ENCODE assay signal across 10 cellular contexts in genomic region chr7:142153400-142153799, GRCh38. TPM values are rescaled to one million over a fixed set of nuclear protein-coding genes. Genes with fewer than 3 reads are reported as not detected.
A peak's percentile ranks its signal among the peaks of the same experiment; 100 is the strongest.
DNase-seq lines count a peak whose midpoint lies in the region; ATAC-seq and TF ChIP-seq lines count a peak whose summit lies in the region.
"Had no signal": no experiment of that assay in that cellular context is flagged by ENCODE, and none has a peak within 500 bp of the region (broad histone marks: within the 10 kb centered on the region; RNA-seq: fewer than 3 reads in every experiment).

No MANE protein-coding gene starts in this region.

- H3K27me3 ChIP-seq in CD4-positive, alpha-beta T cell (ENCODE audit: control insufficient read depth, insufficient read depth, low read length): no peaks in the 10 kb centered on the region
- H3K27me3 ChIP-seq in colonic mucosa: no peaks in the 10 kb centered on the region

- peaks cover 3% of the 10 kb centered on the region for H3K4me1 ChIP-seq in colonic mucosa

- TF ChIP-seq CTCF in 22Rv1 (IDR thresholded peaks at IDR 0.05) (peak; percentile 73), epithelial cell of proximal tubule (conservative IDR thresholded peaks at IDR 0.05; ENCODE audit: low read depth, low read length) (peak; percentile 64), colonic mucosa (IDR thresholded peaks at IDR 0.05) (no peak)
- no peak for TF ChIP-seq CTCF in CD4-positive, alpha-beta T cell (IDR thresholded peaks at IDR 0.05)

- H3K9ac ChIP-seq in colonic mucosa (ENCODE audit: low read depth in 2 of 2, low read length in 2 of 2): no peak overlapping the region

- peak; percentile 77 for DNase-seq in NCI-H69 (lab: John Stamatoyannopoulos, UW)
- no peak for DNase-seq in epithelial cell of proximal tubule (ENCODE audit: low read depth)
- DNase-seq in activated T-cell treated with anti-CD3 and anti-CD28 coated beads, Interleukin-2, amount 50 U/mL, for 48 hours: no peak
- no peak for DNase-seq in CD4-positive, alpha-beta T cell
- no peak for DNase-seq in colonic mucosa
- DNase-seq: activated naive CD4-positive, alpha-beta T cell; C1 segment of cervical spinal cord had no signal

- ATAC-seq in GM21390 (IDR thresholded peaks at IDR 0.05; ENCODE audit: unreplicated experiment) (peak; percentile 72), GM19023 (IDR thresholded peaks at IDR 0.05; ENCODE audit: unreplicated experiment) (no peak)
- no peak for ATAC-seq in CD4-positive, alpha-beta T cell (ENCODE audit: poor library complexity)

- no peaks in the 10 kb centered on the region for H3K9me3 Mint-ChIP-seq in CD4-positive, alpha-beta T cell

- no peak overlapping the region for H3K4me3 Mint-ChIP-seq in CD4-positive, alpha-beta T cell

- no peaks in the 10 kb centered on the region for H3K9me3 ChIP-seq in CD4-positive, alpha-beta T cell (ENCODE audit: control insufficient read depth, low read length)
- H3K9me3 ChIP-seq in colonic mucosa: no peaks in the 10 kb centered on the region

- no peaks in the 10 kb centered on the region for H3K4me1 Mint-ChIP-seq in CD4-positive, alpha-beta T cell (ENCODE audit: low read depth)

- H3K4me3 ChIP-seq in epithelial cell of proximal tubule (ENCODE audit: low read depth, low read length) (no peak overlapping the region), colonic mucosa (no peak overlapping the region)

- intact Hi-C loops in CD4-positive, alpha-beta T cell (cut with DNase I, micrococcal nuclease): no loop called here
- intact Hi-C loops in colonic mucosa (cut with DNase I): no loop called here

- no peaks in the 10 kb centered on the region for H3K36me3 ChIP-seq in colonic mucosa

- no peak overlapping the region for H3K27ac ChIP-seq in 22Rv1
- H3K27ac ChIP-seq in CD4-positive, alpha-beta T cell (ENCODE audit: low read depth, low read length): no peak overlapping the region
- H3K27ac ChIP-seq in colonic mucosa: no peak overlapping the region

- POLR2A ChIA-PET in CD4-positive, alpha-beta T cell (lab: Charles Lee): no interaction called here

- CTCF ChIA-PET in CD4-positive, alpha-beta T cell (lab: Charles Lee): no interaction called here

- H3K27ac Mint-ChIP-seq in CD4-positive, alpha-beta T cell: no peak overlapping the region

- no peaks in the 10 kb centered on the region for H3K27me3 Mint-ChIP-seq in CD4-positive, alpha-beta T cell

- H3K36me3 Mint-ChIP-seq in CD4-positive, alpha-beta T cell (ENCODE audit: low read depth): no peaks in the 10 kb centered on the region

RNA-seq across cellular contexts. Expression of gene MGAM2, which starts 41.9 kb away (rescaled TPM):
- total RNA-seq in epithelial cell of proximal tubule: not detected in 2 replicates
- not detected for total RNA-seq in CD4-positive, alpha-beta T cell
- total RNA-seq in colonic mucosa: 10 to 100 TPM in 1 of 2 donors, 1 to 10 TPM in 1; 7.5 to 26.4 TPM

Comparison
In these comparisons a context has a peak if more than half of its experiments do, and no peak if none do; other contexts are left out.
1. CTCF ChIP-seq: peak in 22Rv1 (single experiment) and epithelial cell of proximal tubule (single experiment); none in CD4-positive, alpha-beta T cell (single experiment) and colonic mucosa (single experiment).